Comparison of ENCODE assay signal across 1 cellular context in the genomic region with DNA sequence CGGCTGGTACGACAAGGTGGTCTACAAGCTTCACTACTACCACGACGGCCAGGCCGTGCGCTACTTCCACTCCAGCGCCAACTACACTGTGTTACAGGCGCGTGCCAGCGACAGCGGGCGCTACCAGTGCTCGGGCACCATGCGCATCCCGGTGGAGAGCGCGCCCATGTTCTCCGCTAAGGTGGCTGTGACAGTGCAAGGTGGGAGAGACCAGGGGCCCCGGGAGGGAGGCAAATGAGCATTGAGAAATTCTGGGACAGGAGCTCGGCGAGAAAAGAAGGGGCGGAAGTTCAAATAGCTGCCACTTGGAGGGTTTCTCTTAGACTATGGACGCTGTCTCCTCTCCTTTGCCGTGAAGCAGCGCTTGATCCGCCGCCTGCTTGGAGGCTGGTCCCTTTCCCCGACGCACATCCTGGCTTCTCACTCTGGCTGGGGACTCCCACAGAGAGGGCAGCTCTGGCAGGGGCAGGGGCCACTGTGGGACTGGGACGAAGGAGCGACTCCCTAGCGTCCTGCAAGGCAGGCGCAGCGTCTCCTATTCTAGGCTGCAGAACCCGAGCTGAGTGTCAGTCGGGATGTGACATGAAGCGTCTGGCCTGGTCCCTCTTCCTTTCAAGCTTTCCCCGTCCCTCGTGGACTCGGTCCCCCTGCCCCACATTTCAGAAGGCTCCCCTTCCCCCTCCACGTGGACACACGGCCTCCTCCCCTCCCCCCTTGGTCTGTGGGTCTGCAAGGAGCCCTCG.
TF ChIP-seq lines count a peak whose summit lies in the region.

No MANE protein-coding gene starts in this region.

TF ChIP-seq in WTC11, 78 proteins besides CTCF, POLR2A, EP300 and RAD21 (continued from another document):
- TF ChIP-seq, protein P1, sequence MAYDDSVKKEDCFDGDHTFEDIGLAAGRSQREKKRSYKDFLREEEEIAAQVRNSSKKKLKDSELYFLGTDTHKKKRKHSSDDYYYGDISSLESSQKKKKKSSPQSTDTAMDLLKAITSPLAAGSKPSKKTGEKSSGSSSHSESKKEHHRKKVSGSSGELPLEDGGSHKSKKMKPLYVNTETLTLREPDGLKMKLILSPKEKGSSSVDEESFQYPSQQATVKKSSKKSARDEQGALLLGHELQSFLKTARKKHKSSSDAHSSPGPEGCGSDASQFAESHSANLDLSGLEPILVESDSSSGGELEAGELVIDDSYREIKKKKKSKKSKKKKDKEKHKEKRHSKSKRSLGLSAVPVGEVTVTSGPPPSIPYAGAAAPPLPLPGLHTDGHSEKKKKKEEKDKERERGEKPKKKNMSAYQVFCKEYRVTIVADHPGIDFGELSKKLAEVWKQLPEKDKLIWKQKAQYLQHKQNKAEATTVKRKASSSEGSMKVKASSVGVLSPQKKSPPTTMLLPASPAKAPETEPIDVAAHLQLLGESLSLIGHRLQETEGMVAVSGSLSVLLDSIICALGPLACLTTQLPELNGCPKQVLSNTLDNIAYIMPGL (CRISPR knock-in tag; IDR thresholded peaks at IDR 0.05), result peak; percentile 57
- TF ChIP-seq ZNF512 (CRISPR knock-in tag; IDR thresholded peaks at IDR 0.05; ENCODE audit: borderline replicate concordance) (no peak), ZNF425 (CRISPR knock-in tag; conservative IDR thresholded peaks at IDR 0.05) (no peak), ZNF219 (CRISPR knock-in tag; IDR thresholded peaks at IDR 0.05; ENCODE audit: borderline replicate concordance) (peak; percentile 74; the same call in 1 of the 2 replicates), E2F4 (CRISPR knock-in tag; IDR thresholded peaks at IDR 0.05; ENCODE audit: borderline replicate concordance, low read depth) (0 out of 2 replicates have a peak, but pooled peaks have one; percentile 49), SOX15 (CRISPR knock-in tag; IDR thresholded peaks at IDR 0.05) (no peak), FOXK1 (CRISPR knock-in tag; IDR thresholded peaks at IDR 0.05) (0 out of 2 replicates have a peak, but pooled peaks have one; percentile 2), NFATC4 (CRISPR knock-in tag; IDR thresholded peaks at IDR 0.05) (no peak), CREM (CRISPR knock-in tag; IDR thresholded peaks at IDR 0.05) (0 out of 2 replicates have a peak, but pooled peaks have one; percentile 27), ESRRA (CRISPR knock-in tag; IDR thresholded peaks at IDR 0.05; ENCODE audit: borderline replicate concordance) (0 out of 2 replicates have a peak, but pooled peaks have one; percentile 26)
- TF ChIP-seq, protein P2, sequence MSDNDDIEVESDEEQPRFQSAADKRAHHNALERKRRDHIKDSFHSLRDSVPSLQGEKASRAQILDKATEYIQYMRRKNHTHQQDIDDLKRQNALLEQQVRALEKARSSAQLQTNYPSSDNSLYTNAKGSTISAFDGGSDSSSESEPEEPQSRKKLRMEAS (CRISPR knock-in tag; IDR thresholded peaks at IDR 0.05), result peak; percentile 32
